Comparison of ENCODE assay signal across 11 cellular contexts in the genomic region with DNA sequence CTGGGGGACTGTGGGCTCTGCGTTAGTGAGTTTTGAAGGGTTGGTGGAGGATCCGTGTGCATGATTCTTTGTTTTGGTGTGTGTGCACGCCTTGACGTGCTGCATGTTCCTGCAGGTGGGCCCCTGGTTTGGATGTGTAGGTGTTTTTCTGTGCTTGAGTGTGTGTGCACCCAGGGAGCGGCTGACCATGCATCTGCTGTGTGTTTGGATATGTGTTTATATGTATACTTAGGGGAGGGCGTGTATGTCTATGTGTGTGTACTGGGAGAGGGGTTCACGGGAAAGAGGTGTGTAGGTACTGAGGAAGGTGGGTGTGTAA. TPM values are rescaled to one million over a fixed set of nuclear protein-coding genes. Genes with fewer than 3 reads are reported as not detected.
DNase-seq lines count a peak whose midpoint lies in the region; ATAC-seq and TF ChIP-seq lines count a peak whose summit lies in the region.
"Had no signal": no experiment of that assay in that cellular context is flagged by ENCODE, and none has a peak within 500 bp of the region (broad histone marks: within the 10 kb centered on the region; RNA-seq: fewer than 3 reads in every experiment).

No MANE protein-coding gene starts in this region.

- H3K36me3 ChIP-seq in BLaER1 (no peaks in the 10 kb centered on the region), endodermal cell (ENCODE audit: control insufficient read depth, insufficient read depth, low read length) (peaks cover 7% of the 10 kb centered on the region), neuron (ENCODE audit: insufficient read depth, low read length) (peaks cover 20% of the 10 kb centered on the region)

- DNase-seq in NCI-H526 treated with DMSO at 0.1 percent for 48 hours (lab: John Stamatoyannopoulos, UW) (peak; percentile 36), endodermal cell (no peak), EL (no peak), NCI-H2171 (lab: John Stamatoyannopoulos, UW) (no peak)
- DNase-seq in effector CD8-positive, alpha-beta T cell (lab: John Stamatoyannopoulos, UW): no peak
- DNase-seq: activated CD4-positive, alpha-beta T cell treated with anti-CD3 and anti-CD28 coated beads for 1 hour; GOT3 had no signal

- H3K27ac ChIP-seq in BLaER1 (peak overlapping the region; percentile 94), endodermal cell (ENCODE audit: low read depth, low read length) (peak overlapping the region; percentile 97)

- no peaks in the 10 kb centered on the region for H3K9me3 Mint-ChIP-seq in endodermal cell

- H2AFZ ChIP-seq in neuron (ENCODE audit: low read depth, low read length): no peak overlapping the region

- WGBS in endodermal cell (ENCODE audit: insufficient coverage in 1 of 2, insufficient read length in 1 of 2), 2 experiments: 19 to 35% methylated on average over 4 to 7 of the region's 7 CpGs

- ATAC-seq in HG03457 (IDR thresholded peaks at IDR 0.05; ENCODE audit: unreplicated experiment): no peak

- no peak for TF ChIP-seq CTCF in endodermal cell (conservative IDR thresholded peaks at IDR 0.05)

- peaks cover 54% of the 10 kb centered on the region for H3K4me1 ChIP-seq in BLaER1
- H3K4me1 ChIP-seq in endodermal cell (ENCODE audit: control insufficient read depth, insufficient read depth, low read length): peaks cover 5% of the 10 kb centered on the region
- H3K4me1 ChIP-seq in neuron (ENCODE audit: insufficient read depth, low read length): peaks cover 54% of the 10 kb centered on the region

- no peaks in the 10 kb centered on the region for H3K27me3 Mint-ChIP-seq in endodermal cell (ENCODE audit: insufficient read depth)

- 0 out of 2 replicates have a peak, but pooled peaks cover 8% of the 10 kb centered on the region for H4K20me1 ChIP-seq in BLaER1

- peak overlapping the region; percentile 93 for H3K4me2 ChIP-seq in BLaER1

- H3K9me3 ChIP-seq in BLaER1: no peaks in the 10 kb centered on the region
- H3K9me3 ChIP-seq in endodermal cell (ENCODE audit: control insufficient read depth, low read length): no peaks in the 10 kb centered on the region
- no peaks in the 10 kb centered on the region for H3K9me3 ChIP-seq in neuron (ENCODE audit: low read length)

- peaks cover 69% of the 10 kb centered on the region for H3K4me1 Mint-ChIP-seq in endodermal cell

- H3K4me3 Mint-ChIP-seq in endodermal cell: peak overlapping the region; percentile 80

- H3K27me3 ChIP-seq in BLaER1 (no peaks in the 10 kb centered on the region), endodermal cell (ENCODE audit: control insufficient read depth, insufficient read depth, low read length, poor library complexity, severe bottlenecking) (no peaks in the 10 kb centered on the region), neuron (ENCODE audit: insufficient read depth, low read length) (no peaks in the 10 kb centered on the region)

- H3K27ac Mint-ChIP-seq in endodermal cell: peak overlapping the region; percentile 15

- H3K9ac ChIP-seq in BLaER1 (peak overlapping the region; percentile 93), endodermal cell (ENCODE audit: extremely low read depth, low read length, poor library complexity, severe bottlenecking) (peak overlapping the region; percentile 90)

- H3K4me3 ChIP-seq in BLaER1 (peak overlapping the region; percentile 93), endodermal cell (ENCODE audit: low read length) (peak overlapping the region; percentile 99), neuron (ENCODE audit: low read length) (peak overlapping the region; percentile 84)

- peaks cover 3% of the 10 kb centered on the region for H3K36me3 Mint-ChIP-seq in endodermal cell (ENCODE audit: low read depth)

RNA-seq across cellular contexts. Expression of a gene that starts 1.1 kb away (rescaled TPM):
- 10 to 100 TPM; 62.5 to 67.5 TPM for total RNA-seq in endodermal cell
- polyA plus RNA-seq in endodermal cell (2013, experiment 1 of 2): 144 TPM
- polyA plus RNA-seq in endodermal cell (2013, experiment 2 of 2): 124 TPM
- total RNA-seq: fibroblast of lung had no signal

RNA-seq across cellular contexts. Expression of a gene that starts 34.6 kb away (rescaled TPM):
- total RNA-seq in endodermal cell: under 1 TPM; 0.31 to 0.57 TPM
- polyA plus RNA-seq in endodermal cell (2013, experiment 1 of 2): 67.1 TPM
- polyA plus RNA-seq in endodermal cell (2013, experiment 2 of 2): 44.6 TPM
- total RNA-seq: fibroblast of lung had no signal

RNA-seq across cellular contexts. Expression of a gene that starts 58.3 kb away (rescaled TPM):
- 100 to 1,000 TPM; 103 to 107 TPM for total RNA-seq in endodermal cell
- 108 TPM for polyA plus RNA-seq in endodermal cell (2013, experiment 1 of 2)
- polyA plus RNA-seq in endodermal cell (2013, experiment 2 of 2): 85.8 TPM

RNA-seq across cellular contexts. Expression of a gene that starts 58.4 kb away (rescaled TPM):
- total RNA-seq in endodermal cell: 100 to 1,000 TPM; 159 to 174 TPM
- 114 TPM for polyA plus RNA-seq in endodermal cell (2013, experiment 1 of 2)
- polyA plus RNA-seq in endodermal cell (2013, experiment 2 of 2): 106 TPM
